ENCODE assay signal across 8 cellular contexts in genomic region chr2:200471324-200471848, GRCh38. TPM values are rescaled to one million over a fixed set of nuclear protein-coding genes. Genes with fewer than 3 reads are reported as not detected.
A peak's percentile ranks its signal among the peaks of the same experiment; 100 is the strongest.
DNase-seq lines count a peak whose midpoint lies in the region; ATAC-seq lines count a peak whose summit lies in the region.

No MANE protein-coding gene starts in this region.

- DNase-seq in Caki2 (ENCODE audit: low read depth): peak; percentile 52
- peak; percentile 18 to 56 for DNase-seq in NCI-H526 (lab: John Stamatoyannopoulos, UW)
- peak; percentile 49 for DNase-seq in activated naive CD4-positive, alpha-beta T cell treated with anti-CD3 and anti-CD28 coated beads, Interleukin-2, amount 10 ng/mL, durations not matched to agents 7 days and 5 days
- peak; percentile 37 to 70 for DNase-seq in hippocampal formation (lab: John Stamatoyannopoulos, UW)
- peak in 1 of 2 donors; percentile 67 for DNase-seq in stimulated activated effector memory CD8-positive, alpha-beta T cell treated with anti-CD3 and anti-CD28 coated beads, Interleukin-12 subunit alpha, Interleukin-12 subunit beta, amount 100 ng/mL, for 72 hours (ENCODE audit: low spot score in 2 of 2)
- DNase-seq in dedifferentiated amniotic fluid mesenchymal stem cell (ENCODE audit: extremely low spot score): no peak

- ATAC-seq in GM19025 (IDR thresholded peaks at IDR 0.05; ENCODE audit: low read depth, unreplicated experiment) (peak; percentile 80), HG03060 (IDR thresholded peaks at IDR 0.05; ENCODE audit: low read depth, unreplicated experiment) (peak; percentile 72)
- ATAC-seq in stimulated activated effector memory CD8-positive, alpha-beta T cell treated with anti-CD3 and anti-CD28 coated beads, Interleukin-12 subunit alpha, Interleukin-12 subunit beta, amount 100 ng/mL, for 72 hours: peak; percentile 54

- H3K36me3 Mint-ChIP-seq in activated naive CD4-positive, alpha-beta T cell treated with anti-CD3 and anti-CD28 coated beads, Interleukin-2, amount 10 ng/mL, durations not matched to agents 7 days and 5 days: peaks cover 13% of the 10 kb centered on the region
- peaks cover 45% of the 10 kb centered on the region for H3K36me3 Mint-ChIP-seq in stimulated activated effector memory CD8-positive, alpha-beta T cell treated with anti-CD3 and anti-CD28 coated beads, Interleukin-12 subunit alpha, Interleukin-12 subunit beta, amount 100 ng/mL, for 72 hours

- in situ Hi-C loops in Caki2 (cut with HindIII; ENCODE audit: low pct_unique_long_range_greater_than_20kb, low sequenced_read_pairs): no loop called here

- no peaks in the 10 kb centered on the region for H3K27me3 Mint-ChIP-seq in activated naive CD4-positive, alpha-beta T cell treated with anti-CD3 and anti-CD28 coated beads, Interleukin-2, amount 10 ng/mL, durations not matched to agents 7 days and 5 days

- H3K4me1 Mint-ChIP-seq in activated naive CD4-positive, alpha-beta T cell treated with anti-CD3 and anti-CD28 coated beads, Interleukin-2, amount 10 ng/mL, durations not matched to agents 7 days and 5 days: peaks cover 36% of the 10 kb centered on the region
- peaks cover 38% of the 10 kb centered on the region for H3K4me1 Mint-ChIP-seq in stimulated activated effector memory CD8-positive, alpha-beta T cell treated with anti-CD3 and anti-CD28 coated beads, Interleukin-12 subunit alpha, Interleukin-12 subunit beta, amount 100 ng/mL, for 72 hours

- CTCF ChIA-PET in activated naive CD4-positive, alpha-beta T cell treated with anti-CD3 and anti-CD28 coated beads, Interleukin-2, amount 10 ng/mL, durations not matched to agents 7 days and 5 days (lab: Charles Lee): interaction anchor here (0.7 to 3.8 kb wide), 15 partner anchors 11 to 498 kb away, joined by 3 to 40 read pairs (median 4); no protein-coding TSS in a partner anchor

- H3K4me3 Mint-ChIP-seq in activated naive CD4-positive, alpha-beta T cell treated with anti-CD3 and anti-CD28 coated beads, Interleukin-2, amount 10 ng/mL, durations not matched to agents 7 days and 5 days: no peak overlapping the region
- peak overlapping the region; percentile 36 for H3K4me3 Mint-ChIP-seq in stimulated activated effector memory CD8-positive, alpha-beta T cell treated with anti-CD3 and anti-CD28 coated beads, Interleukin-12 subunit alpha, Interleukin-12 subunit beta, amount 100 ng/mL, for 72 hours

- no peaks in the 10 kb centered on the region for H3K9me3 Mint-ChIP-seq in activated naive CD4-positive, alpha-beta T cell treated with anti-CD3 and anti-CD28 coated beads, Interleukin-2, amount 10 ng/mL, durations not matched to agents 7 days and 5 days
- H3K9me3 Mint-ChIP-seq in stimulated activated effector memory CD8-positive, alpha-beta T cell treated with anti-CD3 and anti-CD28 coated beads, Interleukin-12 subunit alpha, Interleukin-12 subunit beta, amount 100 ng/mL, for 72 hours: no peaks in the 10 kb centered on the region

- H3K27ac Mint-ChIP-seq in activated naive CD4-positive, alpha-beta T cell treated with anti-CD3 and anti-CD28 coated beads, Interleukin-2, amount 10 ng/mL, durations not matched to agents 7 days and 5 days: no peak overlapping the region
- peak overlapping the region; percentile 62 for H3K27ac Mint-ChIP-seq in stimulated activated effector memory CD8-positive, alpha-beta T cell treated with anti-CD3 and anti-CD28 coated beads, Interleukin-12 subunit alpha, Interleukin-12 subunit beta, amount 100 ng/mL, for 72 hours

RNA-seq across cellular contexts. Expression of gene KCTD18, which starts 38.5 kb away (rescaled TPM):
- total RNA-seq in Caki2 (2014; rRNA removed; shearing (Covaris generic); ENCODE audit: low replicate concordance): 26.4 and 27.8 TPM in 2 replicates

RNA-seq across cellular contexts. Expression of gene SGO2, which starts 54.6 kb away (rescaled TPM):
- 5.2 and 7.1 TPM in 2 replicates for total RNA-seq in Caki2 (2014; rRNA removed; shearing (Covaris generic); ENCODE audit: low replicate concordance)
